In genomic region chr14:104590240-104590965, GRCh38 we compare ENCODE assay signal across 23 cellular contexts. TPM values are rescaled to one million over a fixed set of nuclear protein-coding genes. Genes with fewer than 3 reads are reported as not detected.
DNase-seq lines count a peak whose midpoint lies in the region; ATAC-seq and TF ChIP-seq lines count a peak whose summit lies in the region.
"Had no signal": no experiment of that assay in that cellular context is flagged by ENCODE, and none has a peak within 500 bp of the region (broad histone marks: within the 10 kb centered on the region; RNA-seq: fewer than 3 reads in every experiment).

No MANE protein-coding gene starts in this region.

- peaks cover 6% of the 10 kb centered on the region for H3K27me3 Mint-ChIP-seq in neural progenitor cell (ENCODE audit: insufficient read depth, low read depth)

- H3K9me3 ChIP-seq in SK-N-SH, result no peaks in the 10 kb centered on the region
- no peaks in the 10 kb centered on the region for H3K9me3 ChIP-seq in HEK293 (ENCODE audit: control insufficient read depth, insufficient read depth, low read depth, low read length)
- H3K9me3 ChIP-seq in endocrine pancreas (ENCODE audit: control insufficient read depth, low read length), result no peaks in the 10 kb centered on the region
- no peaks in the 10 kb centered on the region for H3K9me3 ChIP-seq in neural progenitor cell (ENCODE audit: low read depth)

- H3K4me1 Mint-ChIP-seq in neural progenitor cell, result peaks cover 13% of the 10 kb centered on the region

- peak overlapping the region; percentile 29; the same call in 1 of the 2 replicates for H2AFZ ChIP-seq in SK-N-SH (ENCODE audit: low read depth)
- H2AFZ ChIP-seq in neural progenitor cell (replicated peaks), result no peak overlapping the region

- H3K79me2 ChIP-seq in SK-N-SH (ENCODE audit: insufficient read depth) (no peaks in the 10 kb centered on the region), neural progenitor cell (ENCODE audit: low read depth) (no peaks in the 10 kb centered on the region)

- peaks cover 0 to 86% of the 10 kb centered on the region in 2 experiments; a peak in 1 of 4 replicates for H3K4me1 ChIP-seq in SK-N-SH (ENCODE audit: control insufficient read depth in 1 of 2, insufficient read depth in 2 of 2, low read depth in 1 of 2, low read length in 1 of 2)
- H3K4me1 ChIP-seq in HEK293 (ENCODE audit: control insufficient read depth, insufficient read depth, low read length), result no peaks in the 10 kb centered on the region
- H3K4me1 ChIP-seq in endocrine pancreas (ENCODE audit: control insufficient read depth, insufficient read depth, low read length), result no peaks in the 10 kb centered on the region
- no peaks in the 10 kb centered on the region for H3K4me1 ChIP-seq in neural progenitor cell

- CTCF ChIA-PET in SK-N-SH (lab: Yijun Ruan, JAX), result interaction anchor here (1.0 to 1.8 kb wide), 3 partner anchors 23 to 50 kb away, joined by 3 to 7 read pairs (median 5); no protein-coding TSS in a partner anchor
- CTCF ChIA-PET in HEK293 (lab: Yijun Ruan, JAX), result no interaction called here

- no peak overlapping the region for H3K4me3 Mint-ChIP-seq in neural progenitor cell
- H3K4me3 Mint-ChIP-seq: CD8-positive, alpha-beta T cell; IgD-negative memory B cell had no signal

- H4K20me1 ChIP-seq in SK-N-SH (ENCODE audit: insufficient read depth), result no peaks in the 10 kb centered on the region
- H4K20me1 ChIP-seq in neural progenitor cell (ENCODE audit: low read depth), result no peaks in the 10 kb centered on the region

- TF ChIP-seq EP300 in SK-N-SH (IDR thresholded peaks at IDR 0.05; ENCODE audit: borderline replicate concordance in 1 of 2, low read depth in 1 of 2, low read length in 1 of 2), result no peak

- H3K27ac Mint-ChIP-seq in neural progenitor cell, result peak overlapping the region; percentile 73
- H3K27ac Mint-ChIP-seq: CD8-positive, alpha-beta T cell; IgD-negative memory B cell had no signal

- no peaks in the 10 kb centered on the region for H3K36me3 Mint-ChIP-seq in neural progenitor cell
- H3K36me3 Mint-ChIP-seq: CD8-positive, alpha-beta T cell had no signal

- H3K4me3 ChIP-seq in SK-N-SH (ENCODE audit: low read depth in 2 of 2, low read length in 1 of 2) (no peak overlapping the region), HEK293 (ENCODE audit: low read depth, low read length) (no peak overlapping the region), endocrine pancreas (ENCODE audit: control insufficient read depth, insufficient read depth, low read length) (no peak overlapping the region), neural progenitor cell (no peak overlapping the region)

- H3K9me2 ChIP-seq in SK-N-SH, result no peaks in the 10 kb centered on the region

- 61% methylated on average over 14 of the region's 23 CpGs for WGBS in SK-N-SH (ENCODE audit: low lambda C conversion rate)

- TF ChIP-seq RAD21 in SK-N-SH (IDR thresholded peaks at IDR 0.05; ENCODE audit: low read length), result no peak

- ATAC-seq in SK-N-SH treated with all-trans-retinoic acid at 6 μM for 48 hours (no peak), GM21423 (IDR thresholded peaks at IDR 0.05; ENCODE audit: unreplicated experiment) (no peak)
- ATAC-seq: CD8-positive, alpha-beta T cell had no signal

- H3K27me3 ChIP-seq in SK-N-SH (ENCODE audit: insufficient read depth) (no peaks in the 10 kb centered on the region), endocrine pancreas (ENCODE audit: control insufficient read depth, insufficient read depth, low read length) (no peaks in the 10 kb centered on the region), neural progenitor cell (no peaks in the 10 kb centered on the region)

- H3F3A ChIP-seq in SK-N-SH (replicated peaks; ENCODE audit: insufficient read depth), result no peaks in the 10 kb centered on the region
- H3F3A ChIP-seq in neural progenitor cell (ENCODE audit: low read depth), result no peaks in the 10 kb centered on the region

- H3K9ac ChIP-seq in SK-N-SH (no peak overlapping the region), endocrine pancreas (ENCODE audit: control insufficient read depth, insufficient read depth, low read length) (peak overlapping the region; percentile 41), neural progenitor cell (no peak overlapping the region)

- H3K27ac ChIP-seq in SK-N-SH (ENCODE audit: low read depth in 2 of 2, low read length in 1 of 2) (no peak overlapping the region; a peak in 1 of 4 replicates), HEK293 (ENCODE audit: extremely low read depth, low read depth, low read length) (no peak overlapping the region), neural progenitor cell (no peak overlapping the region)
- H3K27ac ChIP-seq: 22Rv1 had no signal

- no peaks in the 10 kb centered on the region for H3K9me3 Mint-ChIP-seq in neural progenitor cell
- H3K9me3 Mint-ChIP-seq: CD8-positive, alpha-beta T cell had no signal

- H3K36me3 ChIP-seq in SK-N-SH (replicated peaks in 1 of 2; ENCODE audit: control insufficient read depth in 1 of 2, insufficient read depth in 2 of 2, low read length in 1 of 2), result no peaks in the 10 kb centered on the region
- no peaks in the 10 kb centered on the region for H3K36me3 ChIP-seq in HEK293 (ENCODE audit: control insufficient read depth in 2 of 2, insufficient read depth in 1 of 2, low read length in 2 of 2)
- no peaks in the 10 kb centered on the region for H3K36me3 ChIP-seq in endocrine pancreas (ENCODE audit: control insufficient read depth, insufficient read depth, low read length)
- no peaks in the 10 kb centered on the region for H3K36me3 ChIP-seq in neural progenitor cell

- POLR2A ChIA-PET in SK-N-SH (lab: Yijun Ruan, JAX), result interaction anchor here (1.5 kb wide), 1 partner anchor 9 kb away, joined by 4 read pairs; no protein-coding TSS in a partner anchor
- POLR2A ChIA-PET in HEK293 (lab: Yijun Ruan, JAX), result no interaction called here

- DNase-seq in SK-N-SH (no peak), neural progenitor cell (ENCODE audit: low spot score) (no peak), NCI-H1092 treated with DMSO at 0.1 percent for 48 hours (lab: John Stamatoyannopoulos, UW) (no peak), middle frontal gyrus (ENCODE audit: extremely low spot score, low spot score) (no peak)
- DNase-seq: Calu3; CD8-positive, alpha-beta T cell; DMS53; H7; Karpas-422; NCI-H1436; NCI-H1930; NCI-H226; NCI-H524; NCI-H82 had no signal

- peak overlapping the region; percentile 57 for H3K4me2 ChIP-seq in SK-N-SH
- H3K4me2 ChIP-seq in neural progenitor cell, result no peak overlapping the region

- TF ChIP-seq CTCF in SK-N-SH (IDR thresholded peaks at IDR 0.05) (no peak), HEK293 (tag by site-specific recombination; IDR thresholded peaks at IDR 0.05) (no peak), neural progenitor cell (IDR thresholded peaks at IDR 0.05) (no peak)

TF ChIP-seq in SK-N-SH, 30 proteins besides CTCF, POLR2A, EP300 and RAD21 (continues in another document):
- no peak for TF ChIP-seq JUND (IDR thresholded peaks at IDR 0.05)
- TF ChIP-seq NFIC (IDR thresholded peaks at IDR 0.05; ENCODE audit: borderline replicate concordance), result no peak

TF ChIP-seq in SK-N-SH treated with all-trans-retinoic acid at 6 μM for 48 hours, 23 proteins besides CTCF, POLR2A, EP300 and RAD21 (continues in another document):
- TF ChIP-seq TOX (CRISPR knock-in tag; IDR thresholded peaks at IDR 0.05; ENCODE audit: borderline replicate concordance) (no peak), CSDC2 (CRISPR knock-in tag; IDR thresholded peaks at IDR 0.05) (no peak), PATZ1 (CRISPR knock-in tag; IDR thresholded peaks at IDR 0.05; ENCODE audit: borderline replicate concordance) (no peak), ZC3H10 (CRISPR knock-in tag; IDR thresholded peaks at IDR 0.05) (no peak), ZNF565 (CRISPR knock-in tag; conservative IDR thresholded peaks at IDR 0.05; ENCODE audit: low read depth) (no peak)

TF ChIP-seq in HEK293, 187 proteins besides CTCF, POLR2A, EP300 and RAD21 (continues in another document):
- peak; percentile 63; the same call in 1 of the 2 replicates for TF ChIP-seq PRDM10 (tag by site-specific recombination; IDR thresholded peaks at IDR 0.05)

RNA-seq across cellular contexts. Expression of gene C14orf180, which starts 10.8 kb away (rescaled TPM):
- polyA plus RNA-seq in SK-N-SH (2012; rRNA removed), result 0.05 TPM in 1 of 2 replicates, not detected in the other
- 0.01 TPM in 1 of 2 replicates, not detected in the other for polyA plus RNA-seq in SK-N-SH (2012; cell fraction: cytosol; rRNA removed)
- polyA plus RNA-seq in SK-N-SH (2012; cell fraction: nucleus; rRNA removed), result 0.04 and 0.06 TPM in 2 replicates
- not detected in 2 replicates for total RNA-seq in neural progenitor cell (ENCODE audit: low replicate concordance)
- total RNA-seq: Calu3; CD8-positive, alpha-beta T cell; H7; MCF 10A; SK-MEL-5 had no signal
- polyA plus RNA-seq: BJ, IgD-negative memory B cell had no signal

RNA-seq across cellular contexts. Expression of gene TMEM179, which starts 14.2 kb away (rescaled TPM):
- 1.1 and 1.7 TPM in 2 replicates for polyA plus RNA-seq in SK-N-SH (2012; rRNA removed)
- 1.5 and 1.8 TPM in 2 replicates for polyA plus RNA-seq in SK-N-SH (2012; cell fraction: cytosol; rRNA removed)
- polyA plus RNA-seq in SK-N-SH (2012; cell fraction: nucleus; rRNA removed), result 1.7 and 2.9 TPM in 2 replicates
- total RNA-seq in neural progenitor cell (ENCODE audit: low replicate concordance), result 0.77 and 12.1 TPM in 2 replicates
- total RNA-seq: Calu3; CD8-positive, alpha-beta T cell; MCF 10A had no signal
- polyA plus RNA-seq: IgD-negative memory B cell had no signal
